Comparison of ENCODE assay signal across 9 cellular contexts in the genomic region with DNA sequence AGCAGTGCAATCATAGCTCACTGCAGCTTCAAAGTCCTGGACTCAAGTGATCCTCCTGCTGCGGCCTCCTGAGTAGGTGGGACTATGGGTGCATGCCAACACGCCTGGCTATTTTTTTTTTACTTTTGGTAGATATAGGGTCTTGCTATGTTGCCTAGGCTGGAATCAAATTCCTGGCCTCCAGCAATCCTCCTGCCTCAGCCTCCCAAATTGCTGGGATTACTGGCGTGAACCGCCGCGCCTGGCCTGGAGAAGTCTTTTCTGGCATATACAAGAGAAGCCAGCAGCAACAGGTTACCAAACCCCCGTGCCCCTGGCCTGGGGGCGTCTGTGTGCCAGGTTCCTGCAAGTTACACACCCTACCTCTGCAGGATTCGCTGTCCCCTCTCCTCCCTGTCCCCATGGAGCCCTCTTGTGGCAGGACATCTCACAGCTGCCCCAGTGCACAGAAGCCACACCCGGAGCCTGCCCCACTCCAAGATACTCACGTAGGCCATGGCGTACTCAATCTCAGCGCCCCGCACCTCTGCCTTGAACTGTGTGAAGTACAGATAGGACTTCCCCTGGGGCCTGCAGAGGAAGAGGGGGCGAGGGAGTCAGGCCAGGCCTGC. TPM values are rescaled to one million over a fixed set of nuclear protein-coding genes. Genes with fewer than 3 reads are reported as not detected.
DNase-seq lines count a peak whose midpoint lies in the region; ATAC-seq and TF ChIP-seq lines count a peak whose summit lies in the region.
"Had no signal": no experiment of that assay in that cellular context is flagged by ENCODE, and none has a peak within 500 bp of the region (broad histone marks: within the 10 kb centered on the region; RNA-seq: fewer than 3 reads in every experiment).

No MANE protein-coding gene starts in this region.

- no peaks in the 10 kb centered on the region for H3K9me3 Mint-ChIP-seq in activated CD4-positive, alpha-beta memory T cell treated with anti-CD3 and anti-CD28 coated beads for 36 hours
- H3K9me3 Mint-ChIP-seq in CD4-positive, alpha-beta memory T cell = no peaks in the 10 kb centered on the region

- peaks cover 26% of the 10 kb centered on the region for H4K20me1 ChIP-seq in DND-41 (ENCODE audit: insufficient read depth, low read length)

- H3K36me3 ChIP-seq in DND-41 (ENCODE audit: insufficient read depth, low read length) = peaks cover 87% of the 10 kb centered on the region
- peaks cover 3 to 55% (median 25%) of the 10 kb centered on the region in 4 donors for H3K36me3 ChIP-seq in right lobe of liver
- H3K36me3 ChIP-seq in CD4-positive, alpha-beta memory T cell (ENCODE audit: insufficient read depth, low read length) = peaks cover 39% of the 10 kb centered on the region

- TF ChIP-seq POLR2A in right lobe of liver (IDR thresholded peaks at IDR 0.05) = no peak

- no peaks in the 10 kb centered on the region for H3K27me3 Mint-ChIP-seq in activated CD4-positive, alpha-beta memory T cell treated with anti-CD3 and anti-CD28 coated beads for 36 hours
- no peaks in the 10 kb centered on the region for H3K27me3 Mint-ChIP-seq in CD4-positive, alpha-beta memory T cell

- peak; percentile 53 for DNase-seq in DND-41
- peak; percentile 68 for DNase-seq in KBM-7
- peak; percentile 31 for DNase-seq in activated CD4-positive, alpha-beta memory T cell treated with anti-CD3 and anti-CD28 coated beads for 36 hours
- DNase-seq in right lobe of liver = peak; percentile 75 to 78 (median 77)
- DNase-seq in CD4-positive, alpha-beta memory T cell = no peak
- DNase-seq in COR-L47 (lab: John Stamatoyannopoulos, UW) = no peak
- DNase-seq: central memory CD4-positive, alpha-beta T cell had no signal

- H3K27me3 ChIP-seq in DND-41 (ENCODE audit: insufficient read depth, low read length, poor library complexity) (no peaks in the 10 kb centered on the region), right lobe of liver (no peaks in the 10 kb centered on the region)
- no peaks in the 10 kb centered on the region for H3K27me3 ChIP-seq in CD4-positive, alpha-beta memory T cell (ENCODE audit: insufficient read depth, low read length)

- no peak overlapping the region for H3K27ac ChIP-seq in DND-41 (ENCODE audit: low read length)
- H3K27ac ChIP-seq in right lobe of liver = peak overlapping the region in 1 of 3 donors; percentile 7
- H3K27ac ChIP-seq in CD4-positive, alpha-beta memory T cell (ENCODE audit: low read depth, low read length) = no peak overlapping the region

- no peak overlapping the region for H3K9ac ChIP-seq in DND-41 (ENCODE audit: low read depth, low read length)

- POLR2A ChIA-PET in activated CD4-positive, alpha-beta memory T cell treated with anti-CD3 and anti-CD28 coated beads for 36 hours (lab: Charles Lee) = no interaction called here
- POLR2A ChIA-PET in CD4-positive, alpha-beta memory T cell (lab: Charles Lee; ENCODE audit: partially characterized antibody) = no interaction called here

- peaks cover 4% of the 10 kb centered on the region; the same call in 1 of the 2 replicates for H3K79me2 ChIP-seq in DND-41 (ENCODE audit: insufficient read depth, low read length)

- no peak overlapping the region for H3K4me2 ChIP-seq in DND-41 (ENCODE audit: insufficient read depth, low read length)

- no peak overlapping the region for H2AFZ ChIP-seq in DND-41 (ENCODE audit: low read depth, low read length)

- intact Hi-C loops in activated CD4-positive, alpha-beta memory T cell treated with anti-CD3 and anti-CD28 coated beads for 36 hours (cut with micrococcal nuclease) = no loop called here
- intact Hi-C loops in right lobe of liver (cut with DNase I) = no loop called here
- intact Hi-C loops in CD4-positive, alpha-beta memory T cell (cut with micrococcal nuclease) = no loop called here

- ATAC-seq in DND-41 (ENCODE audit: insufficient read depth, low read depth) (peak; percentile 77), right lobe of liver (peak; percentile 75 to 87 (median 82)), GM21528 (IDR thresholded peaks at IDR 0.05; ENCODE audit: low FRiP score, unreplicated experiment) (no peak), HG03159 (IDR thresholded peaks at IDR 0.05; ENCODE audit: unreplicated experiment) (no peak)

- H3K4me1 Mint-ChIP-seq in activated CD4-positive, alpha-beta memory T cell treated with anti-CD3 and anti-CD28 coated beads for 36 hours (ENCODE audit: low read depth) = no peaks in the 10 kb centered on the region
- H3K4me1 Mint-ChIP-seq in CD4-positive, alpha-beta memory T cell = peaks cover 0 to 3% (median 0%) of the 10 kb centered on the region in 4 donors

- H3K4me3 ChIP-seq in DND-41 (ENCODE audit: low read depth in 1 of 2, low read length in 2 of 2) (no peak overlapping the region), right lobe of liver (no peak overlapping the region)
- H3K4me3 ChIP-seq in CD4-positive, alpha-beta memory T cell (ENCODE audit: low read length in 2 of 2) = no peak overlapping the region

- H3K4me1 ChIP-seq in DND-41 (ENCODE audit: insufficient read depth, low read length) = 0 out of 2 replicates have a peak, but pooled peaks cover 3% of the 10 kb centered on the region
- peaks cover 0 to 8% (median 4%) of the 10 kb centered on the region in 4 donors for H3K4me1 ChIP-seq in right lobe of liver
- H3K4me1 ChIP-seq in CD4-positive, alpha-beta memory T cell (ENCODE audit: insufficient read depth, low read length) = no peaks in the 10 kb centered on the region

- no peak overlapping the region for H3K4me3 Mint-ChIP-seq in activated CD4-positive, alpha-beta memory T cell treated with anti-CD3 and anti-CD28 coated beads for 36 hours
- no peak overlapping the region for H3K4me3 Mint-ChIP-seq in CD4-positive, alpha-beta memory T cell

- H3K36me3 Mint-ChIP-seq in activated CD4-positive, alpha-beta memory T cell treated with anti-CD3 and anti-CD28 coated beads for 36 hours = peaks cover 19% of the 10 kb centered on the region
- peaks cover 11 to 47% of the 10 kb centered on the region in 2 donors for H3K36me3 Mint-ChIP-seq in CD4-positive, alpha-beta memory T cell

- CTCF ChIA-PET in activated CD4-positive, alpha-beta memory T cell treated with anti-CD3 and anti-CD28 coated beads for 36 hours (lab: Charles Lee) = no interaction called here
- CTCF ChIA-PET in CD4-positive, alpha-beta memory T cell (lab: Charles Lee; ENCODE audit: partially characterized antibody) = interaction anchor here (0.7 to 1.7 kb wide), 3 partner anchors 34 to 131 kb away, joined by 3 to 4 read pairs (median 3); a partner anchor contains a TSS

- peak; percentile 63 for TF ChIP-seq CTCF in DND-41 (IDR thresholded peaks at IDR 0.05; ENCODE audit: borderline replicate concordance, extremely low read depth, low read length, poor library complexity, severe bottlenecking)
- peak; percentile 47 to 67 (median 60) for TF ChIP-seq CTCF in right lobe of liver (IDR thresholded peaks at IDR 0.05)

- in situ Hi-C loops in KBM-7 (cut with MboI; ENCODE audit: low pct_unique_long_range_greater_than_20kb, low sequenced_read_pairs) = no loop called here

- WGBS in right lobe of liver (ENCODE audit: insufficient coverage, low coverage, low lambda C conversion rate, missing lambda C conversion rate) = 67% methylated on average over 3 of the region's 15 CpGs

- no peak overlapping the region for H3K27ac Mint-ChIP-seq in activated CD4-positive, alpha-beta memory T cell treated with anti-CD3 and anti-CD28 coated beads for 36 hours
- H3K27ac Mint-ChIP-seq in CD4-positive, alpha-beta memory T cell = peak overlapping the region in 1 of 7 donors; percentile 48

- H3K9me3 ChIP-seq in DND-41 (ENCODE audit: insufficient read depth, low read length, severe bottlenecking) = no peaks in the 10 kb centered on the region
- H3K9me3 ChIP-seq in right lobe of liver = no peaks in the 10 kb centered on the region
- no peaks in the 10 kb centered on the region for H3K9me3 ChIP-seq in CD4-positive, alpha-beta memory T cell (ENCODE audit: control insufficient read depth in 1 of 2, low read length in 2 of 2)

RNA-seq across cellular contexts. Expression of a gene that starts 9.9 kb away (rescaled TPM):
- 10 to 100 TPM; 72.9 to 74.7 TPM for total RNA-seq in activated CD4-positive, alpha-beta memory T cell treated with anti-CD3 and anti-CD28 coated beads for 36 hours
- 10 to 100 TPM; 58.2 to 98.7 (median 72.2) TPM for total RNA-seq in right lobe of liver
- 10 to 100 TPM; 43.0 to 46.4 TPM for total RNA-seq in CD4-positive, alpha-beta memory T cell
- 100 to 1,000 TPM; 128 to 199 TPM for polyA plus RNA-seq in CD4-positive, alpha-beta memory T cell

RNA-seq across cellular contexts. Expression of a gene that starts 21.0 kb away (rescaled TPM):
- total RNA-seq in activated CD4-positive, alpha-beta memory T cell treated with anti-CD3 and anti-CD28 coated beads for 36 hours = 10 to 100 TPM; 17.2 to 17.4 TPM
- total RNA-seq in right lobe of liver = 10 to 100 TPM; 16.6 to 26.4 (median 22.8) TPM
- total RNA-seq in CD4-positive, alpha-beta memory T cell = 10 to 100 TPM; 16.2 to 17.2 TPM
- 10 to 100 TPM in 1 of 2 donors, 1 to 10 TPM in 1; 3.7 to 11.1 TPM for polyA plus RNA-seq in CD4-positive, alpha-beta memory T cell

Comparison
In these comparisons a context has a peak if more than half of its experiments do, and no peak if none do; other contexts are left out.
1. ATAC-seq: peak in DND-41 (single experiment) and right lobe of liver (4 of 4); none in GM21528 (single experiment) and HG03159 (single experiment).
2. DNase-seq: peak in DND-41 (single experiment), KBM-7 (single experiment), activated CD4-positive, alpha-beta memory T cell treated with anti-CD3 and anti-CD28 coated beads for 36 hours (single experiment) and right lobe of liver (3 of 3); none in CD4-positive, alpha-beta memory T cell (0 of 5) and COR-L47 (single experiment).